Comparison of ENCODE assay signal across 8 cellular contexts in genomic region chr19:50427997-50428425, GRCh38. TPM values are rescaled to one million over a fixed set of nuclear protein-coding genes. Genes with fewer than 3 reads are reported as not detected.
DNase-seq lines count a peak whose midpoint lies in the region; ATAC-seq and TF ChIP-seq lines count a peak whose summit lies in the region.

No MANE protein-coding gene starts in this region.

- TF ChIP-seq CTCF in choroid plexus epithelial cell (conservative IDR thresholded peaks at IDR 0.05; ENCODE audit: low read depth, low read length): no peak

- peaks cover 4% of the 10 kb centered on the region for H3K27me3 ChIP-seq in layer of hippocampus (ENCODE audit: control insufficient read depth, insufficient read depth, low read length)

- DNase-seq in RPMI7951 (ENCODE audit: low read depth) (peak; percentile 59), choroid plexus epithelial cell (ENCODE audit: low read depth) (peak; percentile 95)
- peak; percentile 42 for DNase-seq in stimulated activated CD4-positive, alpha-beta T cell treated with anti-CD3 and anti-CD28 coated beads, Interleukin-4, amount 100 ng/mL, for 24 hours
- no peak for DNase-seq in stimulated activated CD8-positive, alpha-beta memory T cell treated with anti-CD3 and anti-CD28 coated beads, Interleukin-4, amount 100 ng/mL, for 48 hours

- ATAC-seq in HG03571 (IDR thresholded peaks at IDR 0.05; ENCODE audit: unreplicated experiment) (no peak), GM19395 (IDR thresholded peaks at IDR 0.05; ENCODE audit: unreplicated experiment) (no peak)

- H3K9me3 ChIP-seq in ES-I3 (ENCODE audit: control insufficient read depth, insufficient read depth, low read length): no peaks in the 10 kb centered on the region

- peak overlapping the region; percentile 35; the same call in 1 of the 2 replicates for H3K9ac ChIP-seq in ES-I3 (ENCODE audit: low read depth, low read length)

- H3K4me1 ChIP-seq in ES-I3 (ENCODE audit: insufficient read depth, low read length): peaks cover 10% of the 10 kb centered on the region; the same call in 1 of the 2 replicates

- peak overlapping the region; percentile 34 for H3K4me3 ChIP-seq in choroid plexus epithelial cell (ENCODE audit: low read depth, low read length)

- no peaks in the 10 kb centered on the region for H3K36me3 ChIP-seq in ES-I3 (ENCODE audit: insufficient read depth, low read length)

- H3K27ac ChIP-seq in layer of hippocampus (ENCODE audit: low read depth, low read length): peak overlapping the region; percentile 68

RNA-seq across cellular contexts. Expression of gene MYBPC2, which starts 4.7 kb away (rescaled TPM):
- total RNA-seq in RPMI7951 (2014; rRNA removed; shearing (Covaris generic)): 0.10 TPM in 1 of 2 replicates, not detected in the other

RNA-seq across cellular contexts. Expression of gene SPIB, which starts 9.3 kb away (rescaled TPM):
- total RNA-seq in RPMI7951 (2014; rRNA removed; shearing (Covaris generic)): not detected in 2 replicates

RNA-seq across cellular contexts. Expression of gene POLD1, which starts 43.9 kb away (rescaled TPM):
- total RNA-seq in RPMI7951 (2014; rRNA removed; shearing (Covaris generic)): 38.6 and 42.7 TPM in 2 replicates

RNA-seq across cellular contexts. Expression of gene EMC10, which starts 48.3 kb away (rescaled TPM):
- 36.9 and 75.3 TPM in 2 replicates for total RNA-seq in RPMI7951 (2014; rRNA removed; shearing (Covaris generic))

RNA-seq across cellular contexts. Expression of gene GARIN5A, which starts 48.6 kb away (rescaled TPM):
- total RNA-seq in RPMI7951 (2014; rRNA removed; shearing (Covaris generic)): 1.3 TPM in 1 of 2 replicates, not detected in the other
